28 cellular contexts compared by ENCODE assay signal in genomic region chr3:30303770-30304169, GRCh38.
"Had no signal": no experiment of that assay in that cellular context is flagged by ENCODE, and none has a peak within 500 bp of the region (broad histone marks: within the 10 kb centered on the region; RNA-seq: fewer than 3 reads in every experiment).

No MANE protein-coding gene starts in this region.

- FAIRE-seq: colon, endometrium, endothelial cell of umbilical vein, frontal cortex had no signal

- H3K27ac ChIP-seq: colonic mucosa, coronary artery, dorsolateral prefrontal cortex, epithelial cell of prostate, esophagus muscularis mucosa, esophagus squamous epithelium, foreskin keratinocyte, gastrocnemius medialis, gastroesophageal sphincter, heart left ventricle, heart right ventricle had no signal

- H3K27me3 ChIP-seq: colonic mucosa, esophagus muscularis mucosa, esophagus squamous epithelium, foreskin keratinocyte, gastrocnemius medialis, gastroesophageal sphincter, heart left ventricle, heart right ventricle had no signal

- H3K4me3 ChIP-seq: colonic mucosa, coronary artery, dorsolateral prefrontal cortex, esophagus muscularis mucosa, esophagus squamous epithelium, gastrocnemius medialis, gastroesophageal sphincter, heart left ventricle, heart right ventricle had no signal

- H3K9me3 ChIP-seq: colonic mucosa, gastrocnemius medialis, gastroesophageal sphincter had no signal

- H3K4me3 Mint-ChIP-seq: dendritic cell treated with granulocyte-macrophage colony-stimulating factor and Interleukin-4, amounts not matched to agents 40 ng/mL and 50 ng/mL, for 4 days; effector memory CD8-positive, alpha-beta T cell had no signal

- H3K4me1 ChIP-seq: colonic mucosa, esophagus squamous epithelium had no signal

- DNase-seq: colonic mucosa; cortex of kidney; dermis blood vessel endothelial cell; dorsolateral prefrontal cortex; effector CD4-positive, alpha-beta T cell; effector CD8-positive, alpha-beta T cell; effector memory CD4-positive, alpha-beta T cell; effector memory CD8-positive, alpha-beta T cell; erythroblast; esophagus squamous epithelium; foreskin fibroblast; foreskin keratinocyte; foreskin melanocyte; gastrocnemius medialis; glutamatergic neuron; head of caudate nucleus; heart left ventricle; heart right ventricle had no signal

- H3K27me3 Mint-ChIP-seq: dendritic cell treated with granulocyte-macrophage colony-stimulating factor and Interleukin-4, amounts not matched to agents 40 ng/mL and 50 ng/mL, for 4 days; effector memory CD8-positive, alpha-beta T cell had no signal

- H3K36me3 ChIP-seq: colonic mucosa, esophagus muscularis mucosa, esophagus squamous epithelium, gastrocnemius medialis, gastroesophageal sphincter, heart left ventricle, heart right ventricle had no signal

- ATAC-seq: effector memory CD8-positive, alpha-beta T cell; esophagus mucosa; foreskin keratinocyte; gastrocnemius medialis; gastroesophageal sphincter; heart left ventricle; heart right ventricle had no signal

- H3K27ac Mint-ChIP-seq: dendritic cell treated with granulocyte-macrophage colony-stimulating factor and Interleukin-4, amounts not matched to agents 40 ng/mL and 50 ng/mL, for 4 days; effector memory CD8-positive, alpha-beta T cell had no signal
